ENCODE assay signal across 28 cellular contexts in the genomic region with DNA sequence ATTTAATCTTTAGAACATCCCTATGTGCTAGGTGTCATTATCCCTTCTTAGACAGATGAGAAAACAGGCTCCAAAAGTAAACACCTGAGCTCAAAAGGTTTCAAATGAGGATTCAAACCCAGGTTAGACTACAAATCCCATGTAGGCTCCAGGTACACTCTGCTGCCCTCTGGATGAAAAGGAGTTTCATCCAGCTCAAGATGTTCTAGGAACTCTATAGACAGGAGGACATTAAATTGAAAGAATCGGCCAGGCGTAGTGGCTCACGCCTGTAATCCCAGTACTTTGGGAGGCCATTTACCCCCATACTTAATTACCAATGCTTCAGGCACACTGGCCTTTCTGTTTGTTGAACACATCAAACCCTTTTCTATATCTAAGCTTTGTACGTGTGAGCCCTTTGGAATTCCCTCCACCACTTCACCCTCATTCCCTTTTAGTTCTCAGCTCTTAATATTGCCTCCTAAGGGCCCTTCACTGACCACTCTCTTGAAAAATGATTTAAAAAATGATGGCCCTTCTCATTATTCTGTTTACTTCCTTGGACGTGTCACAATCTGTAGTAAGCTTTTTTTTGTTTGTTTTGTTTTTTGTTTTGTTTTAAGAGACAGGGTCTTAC. TPM values are rescaled to one million over a fixed set of nuclear protein-coding genes. Genes with fewer than 3 reads are reported as not detected.
DNase-seq lines count a peak whose midpoint lies in the region; ATAC-seq, FAIRE-seq and TF ChIP-seq lines count a peak whose summit lies in the region.
"Had no signal": no experiment of that assay in that cellular context is flagged by ENCODE, and none has a peak within 500 bp of the region (broad histone marks: within the 10 kb centered on the region; RNA-seq: fewer than 3 reads in every experiment).

No MANE protein-coding gene starts in this region.

- in situ Hi-C loops in HepG2 (cut with HindIII; ENCODE audit: extremely low pct_ligation_motif_present, low pct_unique_long_range_greater_than_20kb) = no loop called here

- TF ChIP-seq RAD21 in HepG2 (CRISPR knock-in tag; IDR thresholded peaks at IDR 0.05) = no peak

- no peak for DNase-seq in HepG2 (ENCODE audit: low spot score)
- DNase-seq in right lobe of liver = no peak
- peak; percentile 3 for DNase-seq in NCI-H69 (lab: John Stamatoyannopoulos, UW)
- DNase-seq in esophagus squamous epithelium (lab: John Stamatoyannopoulos, UW) = no peak
- DNase-seq in GM19239 (ENCODE audit: insufficient read length, low spot score) = no peak
- DNase-seq in NCI-H2107 (lab: John Stamatoyannopoulos, UW) = no peak
- no peak for DNase-seq in stimulated activated CD4-positive, alpha-beta T cell treated with anti-CD3 and anti-CD28 coated beads, Interleukin-2, amount 100 ng/mL, for 48 hours
- DNase-seq: activated CD4-positive, alpha-beta T cell treated with anti-CD3 and anti-CD28 coated beads for 36 hours; activated naive CD4-positive, alpha-beta T cell; activated T-cell treated with anti-CD3 and anti-CD28 coated beads, Interleukin-2, amount 50 U/mL, for 4 hours; brain microvascular endothelial cell; colonic mucosa; HFFc6; islet precursor cell; MM.1S; NCI-H1436; NCI-H2171; NCI-H774; right cardiac atrium; SJCRH30; stimulated activated CD4-positive, alpha-beta T cell treated with anti-CD3 and anti-CD28 coated beads, Interleukin-12 subunit alpha, Interleukin-12 subunit beta, amount 100 ng/mL, for 4 hours; stimulated activated CD4-positive, alpha-beta T cell treated with anti-CD3 and anti-CD28 coated beads, Interleukin-4, amount 100 ng/mL, for 4 hours; stimulated activated naive CD4-positive, alpha-beta T cell; T-cell had no signal

- TF ChIP-seq CTCF in HepG2 (CRISPR knock-in tag; IDR thresholded peaks at IDR 0.05) = 0 out of 2 replicates have a peak, but pooled peaks have one; percentile 10
- TF ChIP-seq CTCF in right lobe of liver (IDR thresholded peaks at IDR 0.05) = peak in 1 of 4 donors; percentile 16
- no peak for TF ChIP-seq CTCF in esophagus squamous epithelium (IDR thresholded peaks at IDR 0.05)

- no peak for FAIRE-seq in HepG2 (lab: Jason Lieb, UNC)
- FAIRE-seq in GM19239 (lab: Jason Lieb, UNC) = no peak
- FAIRE-seq: D721Med had no signal

- H3K27ac ChIP-seq in HepG2 (ENCODE audit: extremely low read length, insufficient read depth, low read length) = no peak overlapping the region
- no peak overlapping the region for H3K27ac ChIP-seq in right lobe of liver
- H3K27ac ChIP-seq in esophagus squamous epithelium = peak overlapping the region in 3 of 4 donors; percentile 50 to 61 (median 56)
- H3K27ac ChIP-seq: brain microvascular endothelial cell, colonic mucosa, parathyroid adenoma, SJCRH30, vagina had no signal

- H3K4me2 ChIP-seq in HepG2 (ENCODE audit: low read depth, low read length) = no peak overlapping the region

- CTCF ChIA-PET in HepG2 (lab: Yijun Ruan, JAX; ENCODE audit: low intra/inter-chr PET ratio, low total read pairs) = no interaction called here

- no peaks in the 10 kb centered on the region for H3K9me3 ChIP-seq in HepG2 (ENCODE audit: low read length)
- no peaks in the 10 kb centered on the region for H3K9me3 ChIP-seq in right lobe of liver
- no peaks in the 10 kb centered on the region for H3K9me3 ChIP-seq in esophagus squamous epithelium
- H3K9me3 ChIP-seq: colonic mucosa, SJCRH30, vagina had no signal

- H3K27me3 ChIP-seq in HepG2 (ENCODE audit: control insufficient read depth in 1 of 2, insufficient read depth in 2 of 2, low read length in 2 of 2) (no peaks in the 10 kb centered on the region), right lobe of liver (peaks cover 0 to 10% of the 10 kb centered on the region in 2 donors), esophagus squamous epithelium (no peaks in the 10 kb centered on the region)
- H3K27me3 ChIP-seq: brain microvascular endothelial cell, colonic mucosa, SJCRH30, vagina had no signal

- no peaks in the 10 kb centered on the region for H3K79me2 ChIP-seq in HepG2 (ENCODE audit: insufficient read depth, low read length)

- H3K9ac ChIP-seq in HepG2 (ENCODE audit: insufficient read depth, low read depth, low read length) = no peak overlapping the region
- H3K9ac ChIP-seq: parathyroid adenoma had no signal

- ATAC-seq in HepG2 (peak; percentile 57; the same call in 2 of the 3 replicates), right lobe of liver (no peak)
- ATAC-seq: right cardiac atrium, T-cell had no signal

- TF ChIP-seq POLR2A in HepG2 (IDR thresholded peaks at IDR 0.05; ENCODE audit: insufficient read depth in 1 of 2, low read depth in 2 of 2, low read length in 2 of 2) (no peak), right lobe of liver (IDR thresholded peaks at IDR 0.05) (no peak), esophagus squamous epithelium (IDR thresholded peaks at IDR 0.05) (no peak)

- WGBS in HepG2 (ENCODE audit: low lambda C conversion rate) = 91% methylated on average over 5 of the region's 5 CpGs
- WGBS in right lobe of liver (ENCODE audit: insufficient coverage, low coverage, low lambda C conversion rate, missing lambda C conversion rate) = 60% methylated on average over 5 of the region's 5 CpGs
- 84 to 90% methylated on average over 5 of the region's 5 CpGs for WGBS in esophagus squamous epithelium, 2 donors

- H3K4me1 ChIP-seq in HepG2 (ENCODE audit: insufficient read depth, low read length) (peaks cover 11% of the 10 kb centered on the region), right lobe of liver (no peaks in the 10 kb centered on the region), esophagus squamous epithelium (peaks cover 0 to 27% (median 11%) of the 10 kb centered on the region in 3 donors)
- H3K4me1 ChIP-seq: colonic mucosa, SJCRH30 had no signal

- H3K36me3 ChIP-seq in HepG2 (replicated peaks in 1 of 2; ENCODE audit: control insufficient read depth in 1 of 2, insufficient read depth in 2 of 2, low read length in 2 of 2) (no peaks in the 10 kb centered on the region), right lobe of liver (no peaks in the 10 kb centered on the region), esophagus squamous epithelium (no peaks in the 10 kb centered on the region)
- H3K36me3 ChIP-seq: brain microvascular endothelial cell, colonic mucosa, vagina had no signal

- TF ChIP-seq EP300 in HepG2 (IDR thresholded peaks at IDR 0.05; ENCODE audit: low read depth in 2 of 2, low read length in 2 of 2) = no peak
- TF ChIP-seq EP300 in HepG2 (CRISPR knock-in tag; IDR thresholded peaks at IDR 0.05; ENCODE audit: borderline replicate concordance) = no peak

- no peak overlapping the region for H3K4me3 ChIP-seq in HepG2 (replicated peaks in 1 of 3; ENCODE audit: insufficient read depth in 1 of 3, low read depth in 2 of 3, low read length in 3 of 3)
- H3K4me3 ChIP-seq in right lobe of liver = no peak overlapping the region
- no peak overlapping the region for H3K4me3 ChIP-seq in esophagus squamous epithelium
- H3K4me3 ChIP-seq: colonic mucosa, lung, SJCRH30, vagina had no signal

- no peak overlapping the region for H2AFZ ChIP-seq in HepG2 (ENCODE audit: low read length)
- H2AFZ ChIP-seq: parathyroid adenoma had no signal

- POLR2A ChIA-PET in HepG2 (lab: Yijun Ruan, JAX) = interaction anchor here (1.1 kb wide), 1 partner anchor 11 kb away, joined by 4 read pairs; a partner anchor contains a TSS

- intact Hi-C loops in HepG2 (cut with micrococcal nuclease; ENCODE audit: unreplicated experiment) = no loop called here
- intact Hi-C loops in right lobe of liver (cut with DNase I) = no loop called here
- intact Hi-C loops in esophagus squamous epithelium (cut with DNase I) = no loop called here

- no TSS peak for BruUV-seq in HepG2 (replicated peaks; lab: Mats Ljungman, UMichigan)

- no peaks in the 10 kb centered on the region for H4K20me1 ChIP-seq in HepG2 (ENCODE audit: insufficient read depth, low read length)

RNA-seq across cellular contexts. Expression of a gene that starts 10.7 kb away (rescaled TPM):
- 8.1 and 13.4 TPM in 2 replicates for total RNA-seq in HepG2 (2016; rRNA removed; fragmentation: Illumina TruSeq; extraction: Trizol)
- 2.1 and 2.4 TPM in 2 replicates for total RNA-seq in HepG2 (2016; cell fraction: cytosol; rRNA removed; fragmentation: Illumina TruSeq; extraction: Trizol; ENCODE audit: low read depth)
- 8.6 and 12.8 TPM in 2 replicates for total RNA-seq in HepG2 (2016; cell fraction: insoluble cytoplasmic fraction; rRNA removed; fragmentation: Illumina TruSeq; extraction: Trizol)
- 2.4 and 4.2 TPM in 2 replicates for total RNA-seq in HepG2 (2016; cell fraction: membrane; rRNA removed; fragmentation: Illumina TruSeq; extraction: Trizol)
- 5.9 and 7.9 TPM in 2 replicates for total RNA-seq in HepG2 (2016; cell fraction: nucleus; rRNA removed; fragmentation: Illumina TruSeq; extraction: Trizol)
- 14.0 and 15.9 TPM in 2 replicates for polyA plus RNA-seq in HepG2 (2011; rRNA removed)
- 11.2 and 13.4 TPM in 2 replicates for polyA plus RNA-seq in HepG2 (2011; cell fraction: cytosol; rRNA removed)
- 11.2 and 11.4 TPM in 2 replicates for polyA plus RNA-seq in HepG2 (2011; cell fraction: nucleus; rRNA removed)
- polyA plus RNA-seq in HepG2 (2012) = 6.6 and 9.2 TPM in 2 replicates
- 0.85 and 0.88 TPM in 2 replicates for polyA plus RNA-seq in HepG2 (2016; cell fraction: cytosol; fragmentation: Illumina TruSeq; extraction: Trizol; ENCODE audit: low read depth)
- polyA plus RNA-seq in HepG2 (2016; cell fraction: insoluble cytoplasmic fraction; fragmentation: Illumina TruSeq; extraction: Trizol; ENCODE audit: low read depth) = 7.8 and 9.3 TPM in 2 replicates
- 1.2 and 1.6 TPM in 2 replicates for polyA plus RNA-seq in HepG2 (2016; cell fraction: membrane; fragmentation: Illumina TruSeq; extraction: Trizol; ENCODE audit: low read depth)
- 5.5 and 6.6 TPM in 2 replicates for polyA plus RNA-seq in HepG2 (2016; cell fraction: nucleus; fragmentation: Illumina TruSeq; extraction: Trizol; ENCODE audit: insufficient read depth, low read depth)
- polyA minus RNA-seq in HepG2 (2011; rRNA and poly(A)+ RNA removed; ENCODE audit: low replicate concordance) = 16.6 and 20.1 TPM in 2 replicates
- 11.6 and 12.2 TPM in 2 replicates for polyA minus RNA-seq in HepG2 (2011; cell fraction: cytosol; rRNA and poly(A)+ RNA removed)
- 21.9 and 31.0 TPM in 2 replicates for polyA minus RNA-seq in HepG2 (2011; cell fraction: nucleus; rRNA and poly(A)+ RNA removed)
- total RNA-seq in right lobe of liver = 1 to 10 TPM in 4 of 6 experiments, under 1 TPM in 2; 0.74 to 1.6 (median 1.1) TPM
- total RNA-seq in esophagus squamous epithelium = 10 to 100 TPM; 12.0 to 31.1 (median 22.1) TPM

RNA-seq across cellular contexts. Expression of a gene that starts 38.9 kb away (rescaled TPM):
- total RNA-seq in HepG2 (2016; rRNA removed; fragmentation: Illumina TruSeq; extraction: Trizol) (119 and 195 TPM in 2 replicates), right lobe of liver (10 to 100 TPM; 10.7 to 16.3 (median 13.4) TPM), esophagus squamous epithelium (10 to 100 TPM; 18.7 to 37.2 (median 28.9) TPM)
- total RNA-seq in HepG2 (2016; cell fraction: cytosol; rRNA removed; fragmentation: Illumina TruSeq; extraction: Trizol; ENCODE audit: low read depth) = 26.9 and 29.9 TPM in 2 replicates
- total RNA-seq in HepG2 (2016; cell fraction: insoluble cytoplasmic fraction; rRNA removed; fragmentation: Illumina TruSeq; extraction: Trizol) = 113 and 190 TPM in 2 replicates
- total RNA-seq in HepG2 (2016; cell fraction: membrane; rRNA removed; fragmentation: Illumina TruSeq; extraction: Trizol) = 28.6 and 35.3 TPM in 2 replicates
- total RNA-seq in HepG2 (2016; cell fraction: nucleus; rRNA removed; fragmentation: Illumina TruSeq; extraction: Trizol) = 57.8 and 63.9 TPM in 2 replicates
- 27.9 and 45.4 TPM in 2 replicates for polyA plus RNA-seq in HepG2 (2011; rRNA removed)
- polyA plus RNA-seq in HepG2 (2011; cell fraction: cytosol; rRNA removed) = 17.0 and 24.6 TPM in 2 replicates
- 6.3 and 7.8 TPM in 2 replicates for polyA plus RNA-seq in HepG2 (2011; cell fraction: nucleus; rRNA removed)
- 35.8 and 57.9 TPM in 2 replicates for polyA plus RNA-seq in HepG2 (2012)
- polyA plus RNA-seq in HepG2 (2016; cell fraction: cytosol; fragmentation: Illumina TruSeq; extraction: Trizol; ENCODE audit: low read depth) = 11.2 and 12.2 TPM in 2 replicates
- polyA plus RNA-seq in HepG2 (2016; cell fraction: insoluble cytoplasmic fraction; fragmentation: Illumina TruSeq; extraction: Trizol; ENCODE audit: low read depth) = 188 and 191 TPM in 2 replicates
- polyA plus RNA-seq in HepG2 (2016; cell fraction: membrane; fragmentation: Illumina TruSeq; extraction: Trizol; ENCODE audit: low read depth) = 15.8 and 17.3 TPM in 2 replicates
- polyA plus RNA-seq in HepG2 (2016; cell fraction: nucleus; fragmentation: Illumina TruSeq; extraction: Trizol; ENCODE audit: insufficient read depth, low read depth) = 62.1 and 66.9 TPM in 2 replicates
- polyA minus RNA-seq in HepG2 (2011; rRNA and poly(A)+ RNA removed; ENCODE audit: low replicate concordance) = 10.4 and 22.1 TPM in 2 replicates
- polyA minus RNA-seq in HepG2 (2011; cell fraction: cytosol; rRNA and poly(A)+ RNA removed) = 18.1 and 25.5 TPM in 2 replicates
- 22.9 and 24.2 TPM in 2 replicates for polyA minus RNA-seq in HepG2 (2011; cell fraction: nucleus; rRNA and poly(A)+ RNA removed)

Comparison
In these comparisons a context has a peak if more than half of its experiments do, and no peak if none do; other contexts are left out.
1. H3K27ac ChIP-seq: peak in esophagus squamous epithelium (3 of 4); none in HepG2 (single experiment) and right lobe of liver (0 of 3).